34 cellular contexts compared by ENCODE assay signal in genomic region chr5:119820608-119821007, GRCh38.
"Had no signal": no experiment of that assay in that cellular context is flagged by ENCODE, and none has a peak within 500 bp of the region (broad histone marks: within the 10 kb centered on the region; RNA-seq: fewer than 3 reads in every experiment).

No MANE protein-coding gene starts in this region.

- H3K27me3 ChIP-seq: MG63 had no signal

- H3K9ac ChIP-seq: KMS-11 had no signal

- H3K4me2 ChIP-seq: KMS-11 had no signal

- H3K9me3 ChIP-seq: MG63 had no signal

- H3K4me3 ChIP-seq: MG63 had no signal

- H3K36me3 ChIP-seq: MG63 had no signal

- DNase-seq: Karpas-422, Kasumi-1, MG63, MM.1S, MV-4-11, NCI-H1048, NCI-H1092, NCI-H1092 treated with DMSO at 0.1 percent for 48 hours, NCI-H1105, NCI-H1105 treated with DMSO at 0.1 percent for 48 hours, NCI-H1417, NCI-H1417 treated with DMSO at 0.1 percent for 48 hours, NCI-H1436, NCI-H1436 treated with DMSO at 0.1 percent for 48 hours, NCI-H146, NCI-H1694, NCI-H1694 treated with DMSO at 0.1 percent for 48 hours, NCI-H187, NCI-H187 treated with DMSO at 0.1 percent for 48 hours, NCI-H1930, NCI-H2029, NCI-H2029 treated with DMSO at 0.1 percent for 48 hours, NCI-H2081, NCI-H2081 treated with DMSO at 0.1 percent for 48 hours, NCI-H2107, NCI-H2171, NCI-H2171 treated with DMSO at 0.1 percent for 48 hours, NCI-H2227 treated with DMSO at 0.1 percent for 48 hours, NCI-H226, NCI-H345, NCI-H446, NCI-H446 treated with DMSO at 0.1 percent for 48 hours, NCI-H510A had no signal

- H3K27ac ChIP-seq: KMS-11 had no signal
